ENCODE assay signal across 8 cellular contexts in genomic region chr20:61120595-61121515, GRCh38.
DNase-seq lines count a peak whose midpoint lies in the region; ATAC-seq and TF ChIP-seq lines count a peak whose summit lies in the region.

No MANE protein-coding gene starts in this region.

- H3K9me3 ChIP-seq in BE2C (no peaks in the 10 kb centered on the region), OCI-LY1 (ENCODE audit: low read length) (no peaks in the 10 kb centered on the region), adipocyte (ENCODE audit: control insufficient read depth, low read length) (no peaks in the 10 kb centered on the region), iPS DF 6.9 (ENCODE audit: control insufficient read depth, insufficient read depth, low read length) (no peaks in the 10 kb centered on the region)

- H3K27ac ChIP-seq in OCI-LY1 (ENCODE audit: low read depth, low read length, poor library complexity, severe bottlenecking) (no peak overlapping the region), iPS DF 6.9 (ENCODE audit: low read length) (no peak overlapping the region)

- WGBS in iPS DF 6.9 (ENCODE audit: insufficient coverage, insufficient read length): no CpG with 5 or more reads among the region's 17 CpGs

- H2AFZ ChIP-seq in OCI-LY1 (ENCODE audit: low read length): no peak overlapping the region

- DNase-seq in BE2C (peak; percentile 43), HT-29 (ENCODE audit: low spot score) (peak; percentile 84), adipocyte (ENCODE audit: low read depth) (peak; percentile 4), iPS DF 6.9 (ENCODE audit: low read depth, low spot score) (peak; percentile 57)
- DNase-seq in stimulated activated CD4-positive, alpha-beta T cell treated with anti-CD3 and anti-CD28 coated beads, Interleukin-15, amount 100 ng/mL, for 48 hours (ENCODE audit: low read depth in 2 of 2): peak; percentile 20

- H3F3A ChIP-seq in OCI-LY1 (ENCODE audit: insufficient read depth, low read length): no peaks in the 10 kb centered on the region

- TF ChIP-seq CTCF in BE2C (IDR thresholded peaks at IDR 0.05; ENCODE audit: low read depth, low read length) (peak; percentile 50), OCI-LY1 (IDR thresholded peaks at IDR 0.05; ENCODE audit: low read length) (peak; percentile 58)

- H3K4me2 ChIP-seq in OCI-LY1 (ENCODE audit: low read length): no peak overlapping the region

- H4K20me1 ChIP-seq in OCI-LY1 (ENCODE audit: insufficient read depth, low read length): no peaks in the 10 kb centered on the region

- H3K4me3 ChIP-seq in BE2C (ENCODE audit: low read depth, low read length): no peak overlapping the region
- H3K4me3 ChIP-seq in OCI-LY1 (ENCODE audit: low read depth, low read length, poor library complexity, severe bottlenecking): no peak overlapping the region
- no peak overlapping the region for H3K4me3 ChIP-seq in adipocyte (ENCODE audit: low read length)
- H3K4me3 ChIP-seq in iPS DF 6.9 (ENCODE audit: low read length): no peak overlapping the region

- no peak overlapping the region for H3K9ac ChIP-seq in OCI-LY1 (ENCODE audit: low read length)
- H3K9ac ChIP-seq in adipocyte (ENCODE audit: low read length): no peak overlapping the region

- H3K36me3 ChIP-seq in BE2C (no peaks in the 10 kb centered on the region), OCI-LY1 (ENCODE audit: insufficient read depth, low read length) (no peaks in the 10 kb centered on the region), adipocyte (ENCODE audit: control insufficient read depth, insufficient read depth, low read length, severe bottlenecking) (no peaks in the 10 kb centered on the region), iPS DF 6.9 (ENCODE audit: control insufficient read depth, insufficient read depth, low read length) (no peaks in the 10 kb centered on the region)

- H3K27me3 ChIP-seq in BE2C: no peaks in the 10 kb centered on the region
- H3K27me3 ChIP-seq in OCI-LY1 (ENCODE audit: insufficient read depth, low read length): no peaks in the 10 kb centered on the region
- peaks cover 16% of the 10 kb centered on the region for H3K27me3 ChIP-seq in adipocyte (replicated peaks; ENCODE audit: control insufficient read depth, insufficient read depth, low read length)
- H3K27me3 ChIP-seq in iPS DF 6.9 (ENCODE audit: control insufficient read depth, insufficient read depth, low read length): no peaks in the 10 kb centered on the region; the same call in 1 of the 2 replicates

- ATAC-seq in GM21737 (IDR thresholded peaks at IDR 0.05; ENCODE audit: unreplicated experiment): no peak
- ATAC-seq in GM21381 (IDR thresholded peaks at IDR 0.05; ENCODE audit: unreplicated experiment): no peak

- H3K9me2 ChIP-seq in OCI-LY1 (ENCODE audit: low read depth, low read length): no peaks in the 10 kb centered on the region

- H3K4me1 ChIP-seq in BE2C: no peaks in the 10 kb centered on the region
- no peaks in the 10 kb centered on the region for H3K4me1 ChIP-seq in OCI-LY1 (ENCODE audit: insufficient read depth, low read length, severe bottlenecking)
- H3K4me1 ChIP-seq in adipocyte (ENCODE audit: control insufficient read depth, insufficient read depth, low read length): no peaks in the 10 kb centered on the region
- no peaks in the 10 kb centered on the region; the same call in 1 of the 2 replicates for H3K4me1 ChIP-seq in iPS DF 6.9 (ENCODE audit: control insufficient read depth, insufficient read depth, low read length)

- H3K79me2 ChIP-seq in OCI-LY1 (ENCODE audit: insufficient read depth, low read length): no peaks in the 10 kb centered on the region

Comparison
In these comparisons a context has a peak if more than half of its experiments do, and no peak if none do; other contexts are left out.
1. DNase-seq: peak in every context shown above with its lines; median percentile 84 in HT-29; 57 in iPS DF 6.9; 43 in BE2C; 20 in stimulated activated CD4-positive, alpha-beta T cell treated with anti-CD3 and anti-CD28 coated beads, Interleukin-15, amount 100 ng/mL, for 48 hours; 4 in adipocyte.